In the genomic region with DNA sequence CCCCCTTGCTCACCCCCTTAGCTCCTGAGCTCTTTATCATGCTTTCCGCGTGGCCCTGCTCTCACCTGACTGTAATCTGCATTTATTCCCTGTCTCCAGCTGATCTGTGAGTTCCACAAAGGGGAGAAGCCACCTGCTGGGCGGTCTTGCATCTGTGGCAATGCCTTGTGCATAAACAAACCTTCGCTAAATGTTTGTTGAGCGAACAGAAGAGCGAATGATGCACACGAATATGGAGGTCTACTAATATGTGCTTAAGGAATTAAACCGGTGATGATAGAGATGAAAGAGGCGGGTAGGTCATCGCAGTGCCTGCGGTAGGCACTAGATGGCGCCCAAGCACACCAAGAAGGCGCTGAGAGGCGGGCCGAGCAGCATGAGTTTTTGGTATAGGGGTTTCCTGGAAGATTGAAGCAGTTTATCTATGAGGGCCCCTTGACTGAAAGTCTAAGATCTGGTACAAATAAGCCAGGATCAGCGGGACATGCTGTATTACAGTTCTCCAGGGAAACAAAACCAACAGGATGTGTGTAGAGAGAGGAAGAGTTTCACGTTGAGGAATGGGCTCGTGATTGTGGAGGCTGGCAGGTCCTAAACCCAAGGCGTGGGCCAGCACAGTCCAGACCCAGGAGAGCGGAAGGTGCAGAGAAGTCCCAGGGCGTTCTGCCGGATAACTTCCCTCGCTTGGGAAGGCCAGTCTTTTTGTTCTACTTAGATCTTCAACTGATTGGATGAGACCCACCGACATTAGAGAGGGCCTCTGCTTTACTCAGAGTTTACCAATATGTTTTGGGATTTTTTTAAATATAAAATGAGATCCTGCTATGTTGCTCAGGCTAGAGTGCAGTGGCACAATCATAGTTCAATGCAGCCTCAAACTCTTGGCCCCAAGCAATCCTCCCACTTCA, we compare ENCODE assay signal across 8 cellular contexts. TPM values are rescaled to one million over a fixed set of nuclear protein-coding genes. Genes with fewer than 3 reads are reported as not detected.
DNase-seq lines count a peak whose midpoint lies in the region; ATAC-seq and TF ChIP-seq lines count a peak whose summit lies in the region.

No MANE protein-coding gene starts in this region.

- H3K9ac ChIP-seq in SK-N-MC (ENCODE audit: insufficient read length): no peak overlapping the region

- no peaks in the 10 kb centered on the region for H3K9me3 ChIP-seq in SK-N-MC (ENCODE audit: low read depth, low read length)
- no peaks in the 10 kb centered on the region for H3K9me3 ChIP-seq in tibial artery

- no peaks in the 10 kb centered on the region for H3K9me3 Mint-ChIP-seq in osteocyte (ENCODE audit: unreplicated experiment)

- H3K27ac Mint-ChIP-seq in osteocyte (ENCODE audit: unreplicated experiment): no peak overlapping the region

- peaks cover 0 to 18% (median 14%) of the 10 kb centered on the region in 4 donors for H3K4me1 ChIP-seq in tibial artery

- no peak overlapping the region for H3K4me3 Mint-ChIP-seq in osteocyte (ENCODE audit: unreplicated experiment)

- DNase-seq in AG09309 (ENCODE audit: low read depth) (no peak), GM19240 (ENCODE audit: insufficient read length, low spot score) (peak; percentile 49), LHCN-M2 (ENCODE audit: low read depth) (peak; percentile 48), SK-N-MC (ENCODE audit: low read depth, low spot score) (no peak), Right ventricle myocardium superior (peak; percentile 89), osteocyte (ENCODE audit: extremely low spot score, unreplicated experiment) (no peak), tibial artery (peak; percentile 78 to 81)
- DNase-seq in activated naive CD4-positive, alpha-beta T cell treated with Interleukin-2 at 50 U/mL for 16 hours: peak; percentile 86

- H3K36me3 Mint-ChIP-seq in osteocyte (ENCODE audit: unreplicated experiment): no peaks in the 10 kb centered on the region

- H3K27me3 ChIP-seq in tibial artery: peaks cover 0 to 4% of the 10 kb centered on the region in 2 donors

- no peak overlapping the region for H3K27ac ChIP-seq in SK-N-MC
- H3K27ac ChIP-seq in tibial artery: no peak overlapping the region

- intact Hi-C loops in Right ventricle myocardium superior (cut with DNase I): no loop called here
- intact Hi-C loops in tibial artery (cut with DNase I; ENCODE audit: low total_unique reads): loop anchor here (5.0 kb wide), 1 partner anchor 607 kb away; no protein-coding TSS in a partner anchor

- H3K4me3 ChIP-seq in AG09309 (ENCODE audit: control insufficient read depth, low read depth, low read length): no peak overlapping the region; the same call in 1 of the 2 replicates
- peak overlapping the region; percentile 60 for H3K4me3 ChIP-seq in SK-N-MC
- peak overlapping the region; percentile 8 to 9 for H3K4me3 ChIP-seq in tibial artery

- H3K4me1 Mint-ChIP-seq in osteocyte (ENCODE audit: unreplicated experiment): peaks cover 22% of the 10 kb centered on the region

- H3K36me3 ChIP-seq in SK-N-MC (ENCODE audit: insufficient read depth, low read length) (no peaks in the 10 kb centered on the region), tibial artery (no peaks in the 10 kb centered on the region)

- H3K27me3 Mint-ChIP-seq in osteocyte (ENCODE audit: unreplicated experiment): no peaks in the 10 kb centered on the region

- ATAC-seq in Right ventricle myocardium superior (ENCODE audit: poor library complexity): peak; percentile 88

- TF ChIP-seq CTCF in AG09309 (IDR thresholded peaks at IDR 0.05; ENCODE audit: control insufficient read depth, insufficient read depth, low read depth, low read length, missing control alignments): peak; percentile 92
- TF ChIP-seq CTCF in osteocyte (IDR thresholded peaks at IDR 0.05): peak; percentile 82
- TF ChIP-seq CTCF in tibial artery (IDR thresholded peaks at IDR 0.05): peak; percentile 73 to 95

RNA-seq across cellular contexts. Expression of a gene that starts 34.7 kb away (rescaled TPM):
- 82.1 and 113 TPM in 2 replicates for total RNA-seq in LHCN-M2 (2014; rRNA removed)
- polyA plus RNA-seq in LHCN-M2 (2012): 52.1 TPM
- total RNA-seq in Right ventricle myocardium superior: 76.7 TPM
- 99.1 and 100 TPM in 2 replicates for total RNA-seq in osteocyte

Comparison
In these comparisons a context has a peak if more than half of its experiments do, and no peak if none do; other contexts are left out.
1. DNase-seq: peak in GM19240 (single experiment), LHCN-M2 (single experiment), activated naive CD4-positive, alpha-beta T cell treated with Interleukin-2 at 50 U/mL for 16 hours (single experiment), Right ventricle myocardium superior (single experiment) and tibial artery (2 of 2); none in AG09309 (single experiment), SK-N-MC (single experiment) and osteocyte (single experiment).
2. Peak in every context shown above with its lines, with median percentiles within 50 percentile points of each other: CTCF ChIP-seq.